Comparison of ENCODE assay signal across 8 cellular contexts in genomic region chr1:101025680-101026393, GRCh38. TPM values are rescaled to one million over a fixed set of nuclear protein-coding genes. Genes with fewer than 3 reads are reported as not detected.
DNase-seq lines count a peak whose midpoint lies in the region; ATAC-seq and TF ChIP-seq lines count a peak whose summit lies in the region.

TSS of gene DPH5 (minus strand) at chr1:101025784. CDS start at chr1:101025443, 341 bp downstream.

- H4K20me1 ChIP-seq in OCI-LY3 (ENCODE audit: insufficient read depth, low read length), result no peaks in the 10 kb centered on the region

- intact Hi-C loops in Caco-2 (cut with micrococcal nuclease; ENCODE audit: unreplicated experiment), result no loop called here

- H3K4me3 Mint-ChIP-seq in Caco-2 (ENCODE audit: unreplicated experiment), result peak within 1 kb of the TSS; percentile 91

- H3K36me3 ChIP-seq in Caco-2 (ENCODE audit: control insufficient read depth, insufficient read depth, low read length) (no peaks in the 10 kb centered on the region), OCI-LY3 (replicated peaks; ENCODE audit: low read depth, low read length) (peaks cover 14% of the 10 kb centered on the region)

- BruUV-seq in Caco-2 (replicated peaks; lab: Mats Ljungman, UMichigan), result TSS peak; percentile 58

- CTCF ChIA-PET in Caco-2 (lab: Charles Lee), result no interaction called here

- H2AFZ ChIP-seq in OCI-LY3 (ENCODE audit: low read depth, low read length), result peak within 1 kb of the TSS; percentile 86

- H3K36me3 Mint-ChIP-seq in Caco-2 (ENCODE audit: insufficient read depth, unreplicated experiment), result no peaks in the 10 kb centered on the region

- DNase-seq in Caco-2, result peak; percentile 89 to 92
- DNase-seq in HUDEP-2 (lab: John Stamatoyannopoulos, UW; ENCODE audit: unreplicated experiment in 76 of 76), result peak in 75 of 76 experiments; percentile 7 to 90 (median 79)
- peak; percentile 81 for DNase-seq in activated T-cell treated with anti-CD3 and anti-CD28 coated beads for 1 hour (ENCODE audit: low read depth)
- DNase-seq in epidermal melanocyte (ENCODE audit: insufficient read length, low spot score), result peak; percentile 31
- DNase-seq in middle frontal gyrus (ENCODE audit: extremely low spot score, low spot score), result peak; percentile 77
- DNase-seq in stimulated activated CD8-positive, alpha-beta memory T cell treated with anti-CD3 and anti-CD28 coated beads, Interleukin-2, amount 100 ng/mL, for 48 hours (ENCODE audit: low read depth in 2 of 2), result peak; percentile 85

- H3K9me3 Mint-ChIP-seq in Caco-2 (ENCODE audit: unreplicated experiment), result no peaks in the 10 kb centered on the region

- H3K27ac Mint-ChIP-seq in Caco-2 (ENCODE audit: unreplicated experiment), result peak within 1 kb of the TSS; percentile 86

- no peaks in the 10 kb centered on the region for H3K9me3 ChIP-seq in Caco-2
- no peaks in the 10 kb centered on the region for H3K9me3 ChIP-seq in OCI-LY3 (ENCODE audit: insufficient read depth, low read length)

- H3K27me3 ChIP-seq in Caco-2 (replicated peaks; ENCODE audit: control insufficient read depth, insufficient read depth, low read length), result no peaks in the 10 kb centered on the region
- H3K27me3 ChIP-seq in OCI-LY3 (ENCODE audit: low read depth, low read length), result no peaks in the 10 kb centered on the region

- peak within 1 kb of the TSS; percentile 89 for H3K4me2 ChIP-seq in OCI-LY3 (ENCODE audit: low read length)

- POLR2A ChIA-PET in Caco-2 (lab: Charles Lee), result no interaction called here

- H3K79me2 ChIP-seq in OCI-LY3 (ENCODE audit: low read length), result peaks cover 49% of the 10 kb centered on the region

- ATAC-seq in GM21367 (IDR thresholded peaks at IDR 0.05; ENCODE audit: unreplicated experiment), result peak; percentile 78

- peak within 1 kb of the TSS; percentile 90 for H3K9ac ChIP-seq in OCI-LY3 (ENCODE audit: low read length)

- H3K4me3 ChIP-seq in Caco-2 (ENCODE audit: low read depth, low read length) (peak within 1 kb of the TSS; percentile 64), OCI-LY3 (ENCODE audit: low read length) (peak within 1 kb of the TSS; percentile 98)

- peaks cover 8% of the 10 kb centered on the region for H3K4me1 Mint-ChIP-seq in Caco-2 (ENCODE audit: low read depth, unreplicated experiment)

- peak within 1 kb of the TSS; percentile 38 for H3K27ac ChIP-seq in OCI-LY3 (ENCODE audit: low read length)

- no peak for TF ChIP-seq CTCF in Caco-2 (IDR thresholded peaks at IDR 0.05; ENCODE audit: insufficient read depth in 1 of 2, low read depth in 1 of 2, low read length in 1 of 2, severe bottlenecking in 1 of 2, unreplicated experiment in 1 of 2)
- no peak for TF ChIP-seq CTCF in OCI-LY3 (IDR thresholded peaks at IDR 0.05; ENCODE audit: low read depth, low read length)

- H3K27me3 Mint-ChIP-seq in Caco-2 (ENCODE audit: insufficient read depth, unreplicated experiment), result no peaks in the 10 kb centered on the region

- H3K4me1 ChIP-seq in Caco-2, result no peaks in the 10 kb centered on the region
- peaks cover 31% of the 10 kb centered on the region for H3K4me1 ChIP-seq in OCI-LY3 (ENCODE audit: low read length)

RNA-seq across cellular contexts. Expression of gene DPH5, which starts in this region (rescaled TPM):
- 23.8 and 25.6 TPM in 2 replicates for total RNA-seq in Caco-2 (2022)

Comparison
In these comparisons a context has a peak if more than half of its experiments do, and no peak if none do; other contexts are left out.
1. Peak in every context shown above with its lines: DNase-seq, ATAC-seq, H3K4me3 ChIP-seq and H3K27ac ChIP-seq.
2. DNase-seq: peak in every context shown above with its lines; median percentile 90 in Caco-2; 85 in stimulated activated CD8-positive, alpha-beta memory T cell treated with anti-CD3 and anti-CD28 coated beads, Interleukin-2, amount 100 ng/mL, for 48 hours; 81 in activated T-cell treated with anti-CD3 and anti-CD28 coated beads for 1 hour; 79 in HUDEP-2; 77 in middle frontal gyrus; 31 in epidermal melanocyte.